In genomic region chr4:47032405-47033106, GRCh38 we compare ENCODE assay signal across 8 cellular contexts. TPM values are rescaled to one million over a fixed set of nuclear protein-coding genes. Genes with fewer than 3 reads are reported as not detected.
A peak's percentile ranks its signal among the peaks of the same experiment; 100 is the strongest.
DNase-seq lines count a peak whose midpoint lies in the region; ATAC-seq and TF ChIP-seq lines count a peak whose summit lies in the region.

No MANE protein-coding gene starts in this region.

- H3K27ac Mint-ChIP-seq in nephron progenitor cell, result no peak overlapping the region

- H3K4me1 ChIP-seq in foreskin keratinocyte, result no peaks in the 10 kb centered on the region
- no peaks in the 10 kb centered on the region for H3K4me1 ChIP-seq in upper lobe of right lung

- H3K36me3 ChIP-seq in BJ (ENCODE audit: control insufficient read depth, insufficient read depth, low read length) (no peaks in the 10 kb centered on the region), upper lobe of right lung (no peaks in the 10 kb centered on the region)

- POLR2A ChIA-PET in BJ (lab: Charles Lee), result no interaction called here

- intact Hi-C loops in upper lobe of right lung (cut with DNase I), result no loop called here

- peaks cover 17% of the 10 kb centered on the region for H3K4me1 Mint-ChIP-seq in nephron progenitor cell

- H3K4me3 Mint-ChIP-seq in nephron progenitor cell, result peak overlapping the region; percentile 89

- peak; percentile 72 for TF ChIP-seq CTCF in BJ (IDR thresholded peaks at IDR 0.05; ENCODE audit: insufficient read depth, low read depth, low read length)
- TF ChIP-seq CTCF in foreskin keratinocyte (conservative IDR thresholded peaks at IDR 0.05), result peak; percentile 76
- TF ChIP-seq CTCF in nephron progenitor cell (IDR thresholded peaks at IDR 0.05), result peak; percentile 90
- peak; percentile 50 for TF ChIP-seq CTCF in upper lobe of right lung (IDR thresholded peaks at IDR 0.05)

- H3K9me3 ChIP-seq in upper lobe of right lung, result no peaks in the 10 kb centered on the region

- H3K27me3 Mint-ChIP-seq in nephron progenitor cell (ENCODE audit: low read depth, poor library complexity), result peaks cover 42% of the 10 kb centered on the region

- H3K4me3 ChIP-seq in BJ (ENCODE audit: low read depth, low read length) (peak overlapping the region; percentile 32), upper lobe of right lung (peak overlapping the region; percentile 43)

- H3K36me3 Mint-ChIP-seq in nephron progenitor cell (ENCODE audit: low read depth), result no peaks in the 10 kb centered on the region

- ATAC-seq in GM18907 (IDR thresholded peaks at IDR 0.05; ENCODE audit: unreplicated experiment) (peak; percentile 97), HG03103 (IDR thresholded peaks at IDR 0.05; ENCODE audit: low read depth, unreplicated experiment) (peak; percentile 89), foreskin keratinocyte (peak; percentile 90), upper lobe of right lung (peak; percentile 92)

- CTCF ChIA-PET in BJ (lab: Yijun Ruan, JAX), result no interaction called here

- no peak for DNase-seq in BJ (ENCODE audit: low read depth)
- peak; percentile 59 for DNase-seq in NCI-H526 treated with DMSO at 0.1 percent for 48 hours (lab: John Stamatoyannopoulos, UW)
- peak; percentile 17 for DNase-seq in activated T-helper 9 cell treated with anti-CD3 and anti-CD28 coated beads, Interleukin-2, amount 50 U/mL, for 16 hours (ENCODE audit: low read depth)
- peak in 1 of 2 donors; percentile 39 for DNase-seq in foreskin keratinocyte
- peak; percentile 85 for DNase-seq in nephron progenitor cell
- DNase-seq in upper lobe of right lung, result peak; percentile 75

- H3K27ac ChIP-seq in foreskin keratinocyte (no peak overlapping the region), upper lobe of right lung (no peak overlapping the region)

- H3K27me3 ChIP-seq in BJ (ENCODE audit: control insufficient read depth, insufficient read depth, low read length) (peaks cover 11% of the 10 kb centered on the region), foreskin keratinocyte (peaks cover 14% of the 10 kb centered on the region), upper lobe of right lung (peaks cover 13% of the 10 kb centered on the region)

- H3K9me3 Mint-ChIP-seq in nephron progenitor cell, result no peaks in the 10 kb centered on the region

RNA-seq across cellular contexts. Expression of gene GABRB1, which starts 1.2 kb away (rescaled TPM):
- not detected in 2 replicates for polyA plus RNA-seq in BJ (2011; rRNA removed)
- polyA minus RNA-seq in BJ (2011; rRNA and poly(A)+ RNA removed), result not detected in 2 replicates
- not detected in 2 replicates for total RNA-seq in foreskin keratinocyte
- polyA plus RNA-seq in foreskin keratinocyte, result not detected in 2 replicates
- not detected for total RNA-seq in upper lobe of right lung

RNA-seq across cellular contexts. Expression of gene GABRA4, which starts 39.2 kb away (rescaled TPM):
- polyA plus RNA-seq in BJ (2011; rRNA removed) (not detected in 2 replicates), foreskin keratinocyte (not detected in 2 replicates)
- polyA minus RNA-seq in BJ (2011; rRNA and poly(A)+ RNA removed), result not detected in 2 replicates
- total RNA-seq in foreskin keratinocyte (not detected in 2 replicates), upper lobe of right lung (not detected)
